In genomic region chr10:117830832-117831231, GRCh38 we compare ENCODE assay signal across 9 cellular contexts.
DNase-seq lines count a peak whose midpoint lies in the region; ATAC-seq and TF ChIP-seq lines count a peak whose summit lies in the region.
"Had no signal": no experiment of that assay in that cellular context is flagged by ENCODE, and none has a peak within 500 bp of the region (broad histone marks: within the 10 kb centered on the region; RNA-seq: fewer than 3 reads in every experiment).

No MANE protein-coding gene starts in this region.

- no peak overlapping the region for H2BK15ac ChIP-seq in H9 (ENCODE audit: low read depth, low read length)

- POLR2A ChIA-PET in CD8-positive, alpha-beta T cell (lab: Charles Lee): no interaction called here

- CTCF ChIA-PET in CD8-positive, alpha-beta T cell (lab: Charles Lee): no interaction called here

- no peak overlapping the region for H2AFZ ChIP-seq in H9 (ENCODE audit: low read length)

- peaks cover 23% of the 10 kb centered on the region for H3K4me1 Mint-ChIP-seq in CD8-positive, alpha-beta T cell (ENCODE audit: low read depth)
- peaks cover 27 to 28% of the 10 kb centered on the region in 2 experiments for H3K4me1 Mint-ChIP-seq in H9
- H3K4me1 Mint-ChIP-seq in activated CD4-positive, alpha-beta T cell treated with anti-CD3 and anti-CD28 coated beads, Interleukin-2, amount 10 ng/mL, durations not matched to agents 24 days and 14 days: peaks cover 14% of the 10 kb centered on the region

- H3K4ac ChIP-seq in H9 (ENCODE audit: low read depth, low read length): no peak overlapping the region

- DNase-seq in CD8-positive, alpha-beta T cell: peak in 3 of 7 experiments; percentile 0 to 12 (median 5)
- DNase-seq in H9 (peak; percentile 64), left lung (no peak), ascending aorta (ENCODE audit: low spot score in 2 of 2) (no peak), Ammon's horn (ENCODE audit: low spot score) (no peak), dedifferentiated amniotic fluid mesenchymal stem cell (ENCODE audit: extremely low spot score) (no peak)
- peak; percentile 79 for DNase-seq in activated CD4-positive, alpha-beta T cell treated with anti-CD3 and anti-CD28 coated beads, Interleukin-2, amount 10 ng/mL, durations not matched to agents 24 days and 14 days

- no peak overlapping the region for H2AK5ac ChIP-seq in H9 (ENCODE audit: insufficient read length, low read length)

- H3K79me1 ChIP-seq in H9 (ENCODE audit: insufficient read depth, low read depth, low read length, poor library complexity, severe bottlenecking): no peaks in the 10 kb centered on the region

- H4K8ac ChIP-seq in H9 (replicated peaks; ENCODE audit: insufficient read length, low read depth, low read length): no peak overlapping the region

- no peaks in the 10 kb centered on the region for H3K36me3 Mint-ChIP-seq in CD8-positive, alpha-beta T cell
- H3K36me3 Mint-ChIP-seq in H9 (ENCODE audit: insufficient read depth in 1 of 3, low read depth in 3 of 3): no peaks in the 10 kb centered on the region; a peak in 1 of 7 replicates
- peaks cover 2% of the 10 kb centered on the region for H3K36me3 Mint-ChIP-seq in activated CD4-positive, alpha-beta T cell treated with anti-CD3 and anti-CD28 coated beads, Interleukin-2, amount 10 ng/mL, durations not matched to agents 24 days and 14 days (ENCODE audit: low read depth)

- no peak overlapping the region for H3K56ac ChIP-seq in H9 (ENCODE audit: insufficient read length, low read depth, low read length)

- intact Hi-C loops in CD8-positive, alpha-beta T cell (cut with DNase I, micrococcal nuclease): no loop called here
- intact Hi-C loops in activated CD4-positive, alpha-beta T cell treated with anti-CD3 and anti-CD28 coated beads, Interleukin-2, amount 10 ng/mL, durations not matched to agents 24 days and 14 days (cut with micrococcal nuclease): loop anchor here (10.0 kb wide), 1 partner anchor 296 kb away; no protein-coding TSS in a partner anchor
- intact Hi-C loops in left lung (cut with DNase I): no loop called here
- intact Hi-C loops in ascending aorta (cut with DNase I): no loop called here

- H3K4me3 Mint-ChIP-seq in CD8-positive, alpha-beta T cell: peak overlapping the region; percentile 78
- H3K4me3 Mint-ChIP-seq in H9: peak overlapping the region in 1 of 2 experiments; percentile 41; a peak in 1 of 5 replicates
- peak overlapping the region; percentile 62 for H3K4me3 Mint-ChIP-seq in activated CD4-positive, alpha-beta T cell treated with anti-CD3 and anti-CD28 coated beads, Interleukin-2, amount 10 ng/mL, durations not matched to agents 24 days and 14 days

- no peak overlapping the region for H2BK12ac ChIP-seq in H9 (ENCODE audit: insufficient read length, low read depth, low read length)

- H3T11ph ChIP-seq in H9 (ENCODE audit: low read length): no peak overlapping the region

- no peak overlapping the region for H4K91ac ChIP-seq in H9 (ENCODE audit: insufficient read length, low read depth, low read length)

- H3K27ac ChIP-seq in CD8-positive, alpha-beta T cell (ENCODE audit: low read depth, low read length): no peak overlapping the region
- H3K27ac ChIP-seq in H9 (ENCODE audit: insufficient read length, low read depth, low read length): no peak overlapping the region
- H3K27ac ChIP-seq in left lung: no peak overlapping the region
- H3K27ac ChIP-seq in ascending aorta: no peak overlapping the region

- no peak overlapping the region for H3K14ac ChIP-seq in H9 (ENCODE audit: insufficient read depth, low read length)

- H3K23me2 ChIP-seq in H9 (ENCODE audit: insufficient read length, low read depth, low read length, poor library complexity, severe bottlenecking): no peaks in the 10 kb centered on the region

- peaks cover 18% of the 10 kb centered on the region for H3K4me1 ChIP-seq in CD8-positive, alpha-beta T cell (ENCODE audit: insufficient read depth, low read length)
- H3K4me1 ChIP-seq in H9 (ENCODE audit: insufficient read depth, low read length) (peaks cover 2% of the 10 kb centered on the region; the same call in 1 of the 2 replicates), left lung (no peaks in the 10 kb centered on the region), ascending aorta (no peaks in the 10 kb centered on the region)

- no peaks in the 10 kb centered on the region for H3K27me3 Mint-ChIP-seq in CD8-positive, alpha-beta T cell (ENCODE audit: low read depth)
- H3K27me3 Mint-ChIP-seq in H9 (ENCODE audit: low read depth): peaks cover 2% of the 10 kb centered on the region
- peaks cover 1% of the 10 kb centered on the region for H3K27me3 Mint-ChIP-seq in activated CD4-positive, alpha-beta T cell treated with anti-CD3 and anti-CD28 coated beads, Interleukin-2, amount 10 ng/mL, durations not matched to agents 24 days and 14 days

- no peak overlapping the region for H3K9ac ChIP-seq in H9 (ENCODE audit: extremely low read depth, insufficient read length, low read length)

- H3K23ac ChIP-seq in H9 (ENCODE audit: insufficient read length, low read depth, low read length): no peak overlapping the region

- H2BK20ac ChIP-seq in H9 (ENCODE audit: low read depth, low read length, poor library complexity, severe bottlenecking): no peak overlapping the region

- no peaks in the 10 kb centered on the region for H3K9me3 Mint-ChIP-seq in CD8-positive, alpha-beta T cell
- H3K9me3 Mint-ChIP-seq in H9: peaks cover 0 to 2% of the 10 kb centered on the region in 2 experiments; a peak in 1 of 5 replicates
- H3K9me3 Mint-ChIP-seq in activated CD4-positive, alpha-beta T cell treated with anti-CD3 and anti-CD28 coated beads, Interleukin-2, amount 10 ng/mL, durations not matched to agents 24 days and 14 days: no peaks in the 10 kb centered on the region

- H3K4me3 ChIP-seq in CD8-positive, alpha-beta T cell (ENCODE audit: low read depth, low read length): peak overlapping the region; percentile 8
- H3K4me3 ChIP-seq in left lung (no peak overlapping the region), ascending aorta (no peak overlapping the region)

- no peak for TF ChIP-seq CTCF in CD8-positive, alpha-beta T cell (IDR thresholded peaks at IDR 0.05)
- no peak for TF ChIP-seq CTCF in H9 (conservative IDR thresholded peaks at IDR 0.05)
- no peak for TF ChIP-seq CTCF in left lung (IDR thresholded peaks at IDR 0.05)
- no peak for TF ChIP-seq CTCF in ascending aorta (IDR thresholded peaks at IDR 0.05)

- no peaks in the 10 kb centered on the region for H3K79me2 ChIP-seq in H9 (ENCODE audit: insufficient read depth, low read length)

- H2BK120ac ChIP-seq in H9 (ENCODE audit: low read depth, low read length, poor library complexity, severe bottlenecking): no peak overlapping the region

- H3K18ac ChIP-seq in H9 (ENCODE audit: insufficient read length, low read depth, low read length): no peak overlapping the region

- H3K36me3 ChIP-seq in CD8-positive, alpha-beta T cell (ENCODE audit: insufficient read depth, low read length): no peaks in the 10 kb centered on the region
- H3K36me3 ChIP-seq in left lung (no peaks in the 10 kb centered on the region), ascending aorta (no peaks in the 10 kb centered on the region)

- H3K27ac Mint-ChIP-seq in CD8-positive, alpha-beta T cell: peak overlapping the region; percentile 80
- H3K27ac Mint-ChIP-seq in H9: 0 out of 7 replicates have a peak overlapping the region, but pooled peaks of 1 of the 3 experiments have one; percentile 25
- peak overlapping the region; percentile 73 for H3K27ac Mint-ChIP-seq in activated CD4-positive, alpha-beta T cell treated with anti-CD3 and anti-CD28 coated beads, Interleukin-2, amount 10 ng/mL, durations not matched to agents 24 days and 14 days

- H2BK5ac ChIP-seq in H9 (ENCODE audit: insufficient read length, low read length): no peak overlapping the region

- H4K5ac ChIP-seq in H9 (ENCODE audit: insufficient read length, low read depth, low read length): no peak overlapping the region

- no peaks in the 10 kb centered on the region for H3K9me3 ChIP-seq in CD8-positive, alpha-beta T cell (ENCODE audit: low read length)
- H3K9me3 ChIP-seq in H9 (ENCODE audit: control insufficient read depth, low read depth, low read length) (no peaks in the 10 kb centered on the region), left lung (no peaks in the 10 kb centered on the region), ascending aorta (no peaks in the 10 kb centered on the region)

- H3K4me2 ChIP-seq in H9 (ENCODE audit: insufficient read depth, insufficient read length, low read length): no peak overlapping the region

- no peak for ATAC-seq in CD8-positive, alpha-beta T cell
- ATAC-seq in left lung: peak; percentile 62
- no peak for ATAC-seq in HG03039 (IDR thresholded peaks at IDR 0.05; ENCODE audit: unreplicated experiment)
- ATAC-seq: Right ventricle myocardium inferior had no signal

- no CpG with 5 or more reads among the region's 15 CpGs for WGBS in H9 (ENCODE audit: extremely low coverage, insufficient read length, low lambda C conversion rate)

- no peaks in the 10 kb centered on the region for H3K27me3 ChIP-seq in CD8-positive, alpha-beta T cell (ENCODE audit: insufficient read depth, low read length)
- H3K27me3 ChIP-seq in H9 (ENCODE audit: insufficient read depth, low read length) (no peaks in the 10 kb centered on the region), left lung (peaks cover 0 to 25% of the 10 kb centered on the region in 2 donors), ascending aorta (no peaks in the 10 kb centered on the region)

- H4K20me1 ChIP-seq in H9 (ENCODE audit: control insufficient read depth, insufficient read depth, insufficient read length): no peaks in the 10 kb centered on the region

Comparison
In these comparisons a context has a peak if more than half of its experiments do, and no peak if none do; other contexts are left out.
1. DNase-seq: peak in H9 (single experiment) and activated CD4-positive, alpha-beta T cell treated with anti-CD3 and anti-CD28 coated beads, Interleukin-2, amount 10 ng/mL, durations not matched to agents 24 days and 14 days (single experiment); none in left lung (0 of 2), ascending aorta (0 of 2), Ammon's horn (single experiment) and dedifferentiated amniotic fluid mesenchymal stem cell (single experiment).